In genomic region chr21:26679299-26679698, GRCh38 we compare ENCODE assay signal across 19 cellular contexts.
"Had no signal": no experiment of that assay in that cellular context is flagged by ENCODE, and none has a peak within 500 bp of the region (broad histone marks: within the 10 kb centered on the region; RNA-seq: fewer than 3 reads in every experiment).

No MANE protein-coding gene starts in this region.

- DNase-seq: Karpas-422, KG1, MG63, NCI-H1092, NCI-H1105 treated with DMSO at 0.1 percent for 48 hours, NCI-H1417 treated with DMSO at 0.1 percent for 48 hours, NCI-H146, NCI-H1694 treated with DMSO at 0.1 percent for 48 hours, NCI-H1930, NCI-H2081, NCI-H2107, NCI-H2227 treated with DMSO at 0.1 percent for 48 hours, NCI-H524, NCI-H526 treated with DMSO at 0.1 percent for 48 hours, NCI-H748 treated with DMSO at 0.1 percent for 48 hours, PC-3, SHP77 had no signal

- H3K4me3 ChIP-seq: MG63 had no signal

- H3K36me3 ChIP-seq: MG63 had no signal

- H3K9me3 ChIP-seq: MG63 had no signal

- H3K27ac ChIP-seq: HL-60, RWPE1 had no signal
